Comparison of ENCODE assay signal across 9 cellular contexts in genomic region chr3:46628980-46629379, GRCh38. TPM values are rescaled to one million over a fixed set of nuclear protein-coding genes. Genes with fewer than 3 reads are reported as not detected.
DNase-seq lines count a peak whose midpoint lies in the region; ATAC-seq, FAIRE-seq and TF ChIP-seq lines count a peak whose summit lies in the region.
"Had no signal": no experiment of that assay in that cellular context is flagged by ENCODE, and none has a peak within 500 bp of the region (broad histone marks: within the 10 kb centered on the region; RNA-seq: fewer than 3 reads in every experiment).

No MANE protein-coding gene starts in this region.

- ATAC-seq in K562: no peak

- DNase-seq in HT-29 (ENCODE audit: low spot score): peak; percentile 5
- no peak for DNase-seq in K562 (ENCODE audit: extremely low read depth in 1 of 4, low spot score in 3 of 4)
- no peak for DNase-seq in keratinocyte (ENCODE audit: low read depth, low spot score)
- no peak for DNase-seq in spleen
- no peak for DNase-seq in ecto neural progenitor cell (ENCODE audit: low spot score)
- DNase-seq in ureter (ENCODE audit: low spot score): no peak
- no peak for DNase-seq in GF-D8 (lab: John Stamatoyannopoulos, UW)
- no peak for DNase-seq in NCI-H2171 (lab: John Stamatoyannopoulos, UW)
- DNase-seq: islet precursor cell had no signal

- FAIRE-seq in K562 (lab: Jason Lieb, UNC) (no peak), keratinocyte (lab: Jason Lieb, UNC) (no peak)

- 49% methylated on average over 9 of the region's 9 CpGs for WGBS in K562 (ENCODE audit: insufficient coverage, low coverage, missing lambda C conversion rate)
- WGBS in spleen, 5 donors: 48 to 82% (median 63%) methylated on average over 9 of the region's 9 CpGs

- intact Hi-C loops in K562 (cut with micrococcal nuclease): no loop called here
- intact Hi-C loops in spleen (cut with DNase I; ENCODE audit: low total_unique reads): no loop called here

- no peaks in the 10 kb centered on the region for H4K20me1 ChIP-seq in K562 (replicated peaks; ENCODE audit: control insufficient read depth, insufficient read depth, low read length)
- no peaks in the 10 kb centered on the region for H4K20me1 ChIP-seq in keratinocyte (ENCODE audit: control insufficient read depth, extremely low read depth, insufficient read depth, low read length)

- CTCF ChIA-PET in K562 (lab: Yijun Ruan, JAX; ENCODE audit: low intra/inter-chr PET ratio): interaction anchor here (0.6 to 6.1 kb wide), 2 partner anchors 141 to 414 kb away, joined by 3 to 100 read pairs; no protein-coding TSS in a partner anchor

- dilution Hi-C loops in keratinocyte (cut with MboI; ENCODE audit: extremely low pct_ligation_motif_present, low sequenced_read_pairs): loop anchor here (25.0 kb wide), 1 partner anchor 142 kb away; the partner anchor contains the start of gene RTP3

- in situ Hi-C loops in K562 (cut with MboI): no loop called here

- no peaks in the 10 kb centered on the region for H3K9me1 ChIP-seq in K562 (ENCODE audit: control insufficient read depth, insufficient read depth, low read length)
- no peaks in the 10 kb centered on the region for H3K9me1 ChIP-seq in keratinocyte (ENCODE audit: control insufficient read depth, extremely low read depth, insufficient read depth, low read length)

- TF ChIP-seq POLR2A in K562 (conservative IDR thresholded peaks at IDR 0.05): no peak
- TF ChIP-seq POLR2A in spleen (IDR thresholded peaks at IDR 0.05): no peak

- peaks cover 5 to 31% of the 10 kb centered on the region in 2 experiments; a peak in 3 of 5 replicates for H3K27me3 ChIP-seq in K562 (ENCODE audit: control insufficient read depth in 2 of 2, insufficient read depth in 2 of 2, low read length in 2 of 2)
- H3K27me3 ChIP-seq in keratinocyte (ENCODE audit: control insufficient read depth, extremely low read depth, insufficient read depth, low read length): no peaks in the 10 kb centered on the region
- no peaks in the 10 kb centered on the region for H3K27me3 ChIP-seq in spleen (replicated peaks in 1 of 7)

- H3K79me2 ChIP-seq in K562 (ENCODE audit: control insufficient read depth, insufficient read depth, low read length): no peaks in the 10 kb centered on the region
- H3K79me2 ChIP-seq in keratinocyte (ENCODE audit: control insufficient read depth, insufficient read depth, low read length): no peaks in the 10 kb centered on the region

- H3K4me2 ChIP-seq in K562 (ENCODE audit: insufficient read depth, low read length) (no peak overlapping the region), keratinocyte (ENCODE audit: control insufficient read depth, extremely low read depth, insufficient read depth, low read depth, low read length) (no peak overlapping the region)

- H3K9me3 ChIP-seq in K562 (replicated peaks; ENCODE audit: control insufficient read depth, insufficient read depth, low read depth, low read length): no peaks in the 10 kb centered on the region
- no peaks in the 10 kb centered on the region for H3K9me3 ChIP-seq in keratinocyte (ENCODE audit: control insufficient read depth, low read depth, low read length)
- no peaks in the 10 kb centered on the region for H3K9me3 ChIP-seq in spleen

- no peak for TF ChIP-seq RAD21 in K562 (CRISPR knock-in tag; conservative IDR thresholded peaks at IDR 0.05 in 1 of 2, IDR thresholded peaks at IDR 0.05 in 1 of 2)

- H3K4me1 ChIP-seq in K562 (replicated peaks in 1 of 2; ENCODE audit: control insufficient read depth in 2 of 2, insufficient read depth in 2 of 2, low read length in 2 of 2) (peaks cover 4 to 8% of the 10 kb centered on the region in 2 experiments; a peak in 3 of 5 replicates), keratinocyte (ENCODE audit: control insufficient read depth, extremely low read depth, insufficient read depth, low read length) (peaks cover 12% of the 10 kb centered on the region), spleen (peaks cover 9 to 48% (median 23%) of the 10 kb centered on the region in 6 donors)

- TF ChIP-seq CTCF in K562 (IDR thresholded peaks at IDR 0.05 in 2 of 3, conservative IDR thresholded peaks at IDR 0.05 in 1 of 3; ENCODE audit: insufficient read depth in 2 of 3, low read depth in 1 of 3, low read length in 3 of 3) (no peak), keratinocyte (optimal IDR thresholded peaks at IDR 0.05 in 1 of 3, IDR thresholded peaks at IDR 0.05 in 1 of 3, conservative IDR thresholded peaks at IDR 0.05 in 1 of 3; ENCODE audit: extremely low read depth in 1 of 3, insufficient read depth in 2 of 3, low read length in 3 of 3) (no peak), spleen (IDR thresholded peaks at IDR 0.05 in 8 of 11, conservative IDR thresholded peaks at IDR 0.05 in 3 of 11) (no peak)

- H2AFZ ChIP-seq in K562 (ENCODE audit: low read depth, low read length): peak overlapping the region; percentile 96
- H2AFZ ChIP-seq in keratinocyte (ENCODE audit: control insufficient read depth, low read length): peak overlapping the region; percentile 60

- no peak for TF ChIP-seq EP300 in K562 (IDR thresholded peaks at IDR 0.05; ENCODE audit: low read length)

- no peaks in the 10 kb centered on the region for H3K36me3 ChIP-seq in K562 (ENCODE audit: control insufficient read depth, insufficient read depth, low read length)
- no peaks in the 10 kb centered on the region for H3K36me3 ChIP-seq in keratinocyte (ENCODE audit: control insufficient read depth in 2 of 2, extremely low read depth in 1 of 2, insufficient read depth in 2 of 2, low read length in 2 of 2)
- no peaks in the 10 kb centered on the region for H3K36me3 ChIP-seq in spleen

- POLR2A ChIA-PET in K562 (lab: Yijun Ruan, JAX): interaction anchor here (1.2 kb wide), 1 partner anchor 167 kb away, joined by 4 read pairs; no protein-coding TSS in a partner anchor

- H3K27ac ChIP-seq in K562 (ENCODE audit: extremely low read depth, low read depth, low read length) (no peak overlapping the region), keratinocyte (ENCODE audit: control insufficient read depth, insufficient read depth, low read length) (no peak overlapping the region), spleen (peak overlapping the region; percentile 55 to 87 (median 81))

- peak overlapping the region in 1 of 2 experiments; percentile 1; a peak in 1 of 4 replicates for H3K9ac ChIP-seq in K562 (ENCODE audit: insufficient read depth in 1 of 2, low read depth in 2 of 2, low read length in 2 of 2)
- no peak overlapping the region for H3K9ac ChIP-seq in keratinocyte (ENCODE audit: control insufficient read depth, extremely low read depth, insufficient read depth, low read length)

- BruUV-seq in K562 (replicated peaks; lab: Mats Ljungman, UMichigan): no TSS peak

- H3K4me3 ChIP-seq in K562: no peak overlapping the region
- no peak overlapping the region for H3K4me3 ChIP-seq in keratinocyte (ENCODE audit: control insufficient read depth in 2 of 3, extremely low read depth in 1 of 3, insufficient read depth in 2 of 3, low read depth in 1 of 3, low read length in 3 of 3)
- no peak overlapping the region for H3K4me3 ChIP-seq in spleen

TF ChIP-seq in K562, 482 proteins besides CTCF, POLR2A, EP300 and RAD21:
- TF ChIP-seq MED1 (CRISPR knock-in tag; IDR thresholded peaks at IDR 0.05; ENCODE audit: borderline replicate concordance): no peak
- no peak for TF ChIP-seq ZNF140 (CRISPR knock-in tag; IDR thresholded peaks at IDR 0.05)
- no peak for TF ChIP-seq ZNF239 (CRISPR knock-in tag; IDR thresholded peaks at IDR 0.05)
- TF ChIP-seq NBN (IDR thresholded peaks at IDR 0.05; ENCODE audit: low read depth): no peak
- TF ChIP-seq SMARCA4 (IDR thresholded peaks at IDR 0.05): no peak
- no peak for TF ChIP-seq ZNF212 (CRISPR knock-in tag; IDR thresholded peaks at IDR 0.05)

RNA-seq across cellular contexts. Expression of gene FAM240A, which starts 16.7 kb away (rescaled TPM):
- total RNA-seq in HT-29 (2014; rRNA removed; shearing (Covaris generic)): not detected in 2 replicates
- total RNA-seq in K562 (2011; cell fraction: chromatin; rRNA removed; ENCODE audit: low replicate concordance): not detected in 2 replicates
- total RNA-seq in K562 (2011; cell fraction: nucleolus; rRNA removed): not detected in 2 replicates
- not detected in 2 replicates for total RNA-seq in K562 (2011; cell fraction: nucleoplasm; rRNA removed)
- total RNA-seq in K562 (2014; rRNA removed) (not detected in 2 replicates), K562 (2014; rRNA removed; fragmentation: Illumina TruSeq; extraction: Trizol) (not detected in 2 replicates), K562 (2015; rRNA removed; fragmentation: Illumina TruSeq; extraction: Trizol) (not detected in 2 replicates), K562 (2021) (not detected in 2 replicates), spleen (not detected), ureter (not detected)
- polyA plus RNA-seq in K562 (2011; rRNA removed) (not detected in 2 replicates), K562 (2014; fragmentation: Illumina TruSeq; extraction: Trizol) (not detected in 2 replicates), K562 (2014; fragmentation: Nextera tagmentation; extraction: Ambion mirVana) (not detected), K562 (2014; rRNA removed) (not detected in 2 replicates), keratinocyte (not detected in 3 replicates), spleen (under 1 TPM in 1 of 3 donors, not detected in 2; 0.13 TPM)
- polyA plus RNA-seq in K562 (2011; cell fraction: cytosol; rRNA removed): not detected in 2 replicates
- not detected in 2 replicates for polyA plus RNA-seq in K562 (2011; cell fraction: nucleus; rRNA removed)
- not detected in 2 replicates for polyA plus RNA-seq in K562 (2012)
- not detected in 2 replicates for polyA minus RNA-seq in K562 (2011; rRNA and poly(A)+ RNA removed)
- polyA minus RNA-seq in K562 (2011; cell fraction: cytosol; rRNA and poly(A)+ RNA removed): not detected in 2 replicates
- polyA minus RNA-seq in K562 (2011; cell fraction: nucleus; rRNA and poly(A)+ RNA removed): not detected in 2 replicates
- polyA plus RNA-seq in keratinocyte (2011; ENCODE audit: low read depth): not detected
- polyA plus RNA-seq in keratinocyte (2011; cell fraction: cytosol; rRNA removed): not detected in 2 replicates
- not detected in 2 replicates for polyA plus RNA-seq in keratinocyte (2011; cell fraction: nucleus; rRNA removed)
- polyA plus RNA-seq in keratinocyte (2012; ENCODE audit: low replicate concordance): not detected in 2 replicates
- not detected in 3 replicates for polyA minus RNA-seq in keratinocyte
- polyA minus RNA-seq in keratinocyte (2011; cell fraction: cytosol; rRNA and poly(A)+ RNA removed): not detected
- not detected in 2 replicates for polyA minus RNA-seq in keratinocyte (2011; cell fraction: nucleus; rRNA and poly(A)+ RNA removed)

Comparison
In these comparisons a context has a peak if more than half of its experiments do, and no peak if none do; other contexts are left out.
1. H3K27ac ChIP-seq: peak in spleen (8 of 8); none in K562 (single experiment) and keratinocyte (single experiment).